25 cellular contexts compared by ENCODE assay signal in the genomic region with DNA sequence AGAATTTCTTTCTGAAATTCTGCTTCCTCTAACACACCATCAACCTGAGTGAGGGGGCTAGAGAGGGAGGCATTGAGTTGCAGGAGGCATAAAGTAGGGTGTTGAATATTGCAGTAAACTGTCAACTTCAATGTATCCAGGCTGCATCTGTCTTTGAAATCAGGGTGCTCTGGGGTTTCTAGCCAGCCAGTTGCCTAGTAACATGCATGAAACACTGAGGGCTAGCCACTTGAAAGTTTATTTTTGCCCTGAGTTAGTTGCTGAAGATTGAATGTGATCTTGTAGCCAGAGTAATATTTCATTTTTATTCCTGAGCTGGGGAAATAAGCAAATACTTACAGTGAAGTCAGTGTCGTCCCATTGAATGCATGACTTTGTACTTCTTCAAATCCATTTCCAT. TPM values are rescaled to one million over a fixed set of nuclear protein-coding genes. Genes with fewer than 3 reads are reported as not detected.
A peak's percentile ranks its signal among the peaks of the same experiment; 100 is the strongest.
DNase-seq lines count a peak whose midpoint lies in the region; ATAC-seq, FAIRE-seq and TF ChIP-seq lines count a peak whose summit lies in the region.
"Had no signal": no experiment of that assay in that cellular context is flagged by ENCODE, and none has a peak within 500 bp of the region (broad histone marks: within the 10 kb centered on the region; RNA-seq: fewer than 3 reads in every experiment).

No MANE protein-coding gene starts in this region.

- H3K4me3 ChIP-seq in right atrium auricular region: no peak overlapping the region
- no peak overlapping the region for H3K4me3 ChIP-seq in K562
- no peak overlapping the region for H3K4me3 ChIP-seq in left lung
- H3K4me3 ChIP-seq in smooth muscle cell: no peak overlapping the region
- no peak overlapping the region for H3K4me3 ChIP-seq in psoas muscle
- H3K4me3 ChIP-seq: BLaER1 treated with 17β-estradiol and CSF1 and Interleukin-3, amounts not matched to agents 10 nM and 100 nM; SK-N-MC had no signal

- TF ChIP-seq EP300 in K562 (IDR thresholded peaks at IDR 0.05; ENCODE audit: low read length): no peak

- 7% methylated on average over 1 of the region's 1 CpG for WGBS in K562 (ENCODE audit: insufficient coverage, low coverage, missing lambda C conversion rate)
- 60% methylated on average over 1 of the region's 1 CpG for WGBS in smooth muscle cell (ENCODE audit: low lambda C conversion rate)
- WGBS in psoas muscle, 3 donors: 20 to 42% (median 27%) methylated on average over 1 of the region's 1 CpG

- H3K9ac ChIP-seq in K562 (ENCODE audit: insufficient read depth in 1 of 2, low read depth in 2 of 2, low read length in 2 of 2) (no peak overlapping the region), smooth muscle cell (ENCODE audit: low read depth) (no peak overlapping the region)
- H3K9ac ChIP-seq: BLaER1 treated with 17β-estradiol and CSF1 and Interleukin-3, amounts not matched to agents 10 nM and 100 nM had no signal

- H2AFZ ChIP-seq in K562 (ENCODE audit: low read depth, low read length) (no peak overlapping the region), smooth muscle cell (ENCODE audit: low read depth) (no peak overlapping the region)

- no peak for TF ChIP-seq CTCF in right atrium auricular region (IDR thresholded peaks at IDR 0.05)
- no peak for TF ChIP-seq CTCF in K562 (IDR thresholded peaks at IDR 0.05 in 2 of 3, conservative IDR thresholded peaks at IDR 0.05 in 1 of 3; ENCODE audit: insufficient read depth in 2 of 3, low read depth in 1 of 3, low read length in 3 of 3)
- TF ChIP-seq CTCF in left lung (IDR thresholded peaks at IDR 0.05): no peak
- no peak for TF ChIP-seq CTCF in smooth muscle cell (IDR thresholded peaks at IDR 0.05; ENCODE audit: borderline replicate concordance, insufficient read depth, poor library complexity, severe bottlenecking)
- no peak for TF ChIP-seq CTCF in psoas muscle (IDR thresholded peaks at IDR 0.05)

- H3K36me3 ChIP-seq in right atrium auricular region (no peaks in the 10 kb centered on the region), K562 (ENCODE audit: control insufficient read depth, insufficient read depth, low read length) (no peaks in the 10 kb centered on the region), left lung (no peaks in the 10 kb centered on the region), smooth muscle cell (ENCODE audit: low read depth) (no peaks in the 10 kb centered on the region), psoas muscle (ENCODE audit: insufficient read depth in 1 of 2, low read depth in 1 of 2) (no peaks in the 10 kb centered on the region)
- H3K36me3 ChIP-seq: BLaER1 treated with 17β-estradiol and CSF1 and Interleukin-3, amounts not matched to agents 10 nM and 100 nM had no signal

- no peak for TF ChIP-seq RAD21 in K562 (CRISPR knock-in tag; conservative IDR thresholded peaks at IDR 0.05 in 1 of 2, IDR thresholded peaks at IDR 0.05 in 1 of 2)

- H3K9me3 ChIP-seq in right atrium auricular region (no peaks in the 10 kb centered on the region), K562 (replicated peaks; ENCODE audit: control insufficient read depth, insufficient read depth, low read depth, low read length) (no peaks in the 10 kb centered on the region), left lung (no peaks in the 10 kb centered on the region), smooth muscle cell (replicated peaks; ENCODE audit: low read depth) (no peaks in the 10 kb centered on the region), psoas muscle (no peaks in the 10 kb centered on the region)
- H3K9me3 ChIP-seq: BLaER1 treated with 17β-estradiol and CSF1 and Interleukin-3, amounts not matched to agents 10 nM and 100 nM had no signal

- H3K4me2 ChIP-seq in K562 (ENCODE audit: insufficient read depth, low read length): peak overlapping the region; percentile 10; the same call in 1 of the 2 replicates
- peak overlapping the region; percentile 74 for H3K4me2 ChIP-seq in smooth muscle cell
- H3K4me2 ChIP-seq: BLaER1 treated with 17β-estradiol and CSF1 and Interleukin-3, amounts not matched to agents 10 nM and 100 nM had no signal

- no peaks in the 10 kb centered on the region for H3K79me2 ChIP-seq in K562 (ENCODE audit: control insufficient read depth, insufficient read depth, low read length)
- no peaks in the 10 kb centered on the region for H3K79me2 ChIP-seq in smooth muscle cell (ENCODE audit: low read depth)

- peak; percentile 81 for ATAC-seq in Right ventricle myocardium superior (ENCODE audit: poor library complexity)
- no peak for ATAC-seq in K562
- peak; percentile 64 for ATAC-seq in left lung
- ATAC-seq in psoas muscle: no peak
- no peak for ATAC-seq in GM18868 (IDR thresholded peaks at IDR 0.05; ENCODE audit: unreplicated experiment)

- POLR2A ChIA-PET in K562 (lab: Yijun Ruan, JAX): no interaction called here

- in situ Hi-C loops in K562 (cut with MboI): no loop called here

- no peaks in the 10 kb centered on the region for H4K20me1 ChIP-seq in K562 (replicated peaks; ENCODE audit: control insufficient read depth, insufficient read depth, low read length)
- H4K20me1 ChIP-seq in smooth muscle cell (ENCODE audit: low read depth): no peaks in the 10 kb centered on the region
- H4K20me1 ChIP-seq: BLaER1 treated with 17β-estradiol and CSF1 and Interleukin-3, amounts not matched to agents 10 nM and 100 nM had no signal

- no TSS peak for BruUV-seq in K562 (replicated peaks; lab: Mats Ljungman, UMichigan)

- H3K4me1 ChIP-seq in right atrium auricular region (peaks cover 0 to 28% of the 10 kb centered on the region in 2 donors), K562 (replicated peaks in 1 of 2; ENCODE audit: control insufficient read depth in 2 of 2, insufficient read depth in 2 of 2, low read length in 2 of 2) (peaks cover 0 to 24% of the 10 kb centered on the region in 2 experiments; a peak in 2 of 5 replicates), left lung (peaks cover 0 to 30% of the 10 kb centered on the region in 2 donors), smooth muscle cell (ENCODE audit: low read depth) (peaks cover 34% of the 10 kb centered on the region), psoas muscle (no peaks in the 10 kb centered on the region)

- H3K27ac ChIP-seq in right atrium auricular region (peak overlapping the region in 1 of 2 donors; percentile 35), K562 (ENCODE audit: extremely low read depth, low read depth, low read length) (no peak overlapping the region), left lung (no peak overlapping the region), smooth muscle cell (ENCODE audit: low read depth) (peak overlapping the region; percentile 49), psoas muscle (no peak overlapping the region)
- H3K27ac ChIP-seq: BLaER1 treated with 17β-estradiol and CSF1 and Interleukin-3, amounts not matched to agents 10 nM and 100 nM; SK-N-MC had no signal

- intact Hi-C loops in Right ventricle myocardium superior (cut with DNase I) (no loop called here), K562 (cut with micrococcal nuclease) (no loop called here), left lung (cut with DNase I) (no loop called here), psoas muscle (cut with DNase I) (no loop called here)

- DNase-seq in Right ventricle myocardium superior: no peak
- no peak for DNase-seq in right atrium auricular region (ENCODE audit: low spot score)
- no peak for DNase-seq in K562 (ENCODE audit: extremely low read depth in 1 of 4, low spot score in 3 of 4)
- no peak for DNase-seq in left lung
- no peak for DNase-seq in smooth muscle cell (lab: John Stamatoyannopoulos, UW; ENCODE audit: unreplicated experiment)
- no peak for DNase-seq in NCI-H1417 treated with DMSO at 0.1 percent for 48 hours (lab: John Stamatoyannopoulos, UW)
- no peak for DNase-seq in psoas muscle
- DNase-seq: CD8-positive, alpha-beta memory T cell; DND-41; NCI-H1436 treated with DMSO at 0.1 percent for 48 hours; NCI-H2029; NCI-H2171 treated with DMSO at 0.1 percent for 48 hours; NCI-H446 treated with DMSO at 0.1 percent for 48 hours; NCI-H69; NK-92 treated with Interleukin-12 subunit alpha and Interleukin-12 subunit beta, amount 100 ng/mL, for 24 hours; SHP77 had no signal

- H3K27me3 ChIP-seq in right atrium auricular region: no peaks in the 10 kb centered on the region
- H3K27me3 ChIP-seq in K562 (ENCODE audit: control insufficient read depth in 2 of 2, insufficient read depth in 2 of 2, low read length in 2 of 2): no peaks in the 10 kb centered on the region
- H3K27me3 ChIP-seq in left lung: no peaks in the 10 kb centered on the region
- H3K27me3 ChIP-seq in smooth muscle cell (ENCODE audit: low read depth): peaks cover 6% of the 10 kb centered on the region
- H3K27me3 ChIP-seq in psoas muscle (ENCODE audit: insufficient read depth in 3 of 3, low read length in 2 of 3): no peaks in the 10 kb centered on the region
- H3K27me3 ChIP-seq: BLaER1 treated with 17β-estradiol and CSF1 and Interleukin-3, amounts not matched to agents 10 nM and 100 nM had no signal

- peaks cover 4% of the 10 kb centered on the region for H3F3A ChIP-seq in smooth muscle cell (ENCODE audit: low read depth)

- H3K9me1 ChIP-seq in K562 (ENCODE audit: control insufficient read depth, insufficient read depth, low read length): no peaks in the 10 kb centered on the region

- CTCF ChIA-PET in K562 (lab: Yijun Ruan, JAX; ENCODE audit: low intra/inter-chr PET ratio): interaction anchor here (0.6 kb wide), 1 partner anchor 83 kb away, joined by 3 read pairs; no protein-coding TSS in a partner anchor

- no peak for TF ChIP-seq POLR2A in K562 (conservative IDR thresholded peaks at IDR 0.05)

- FAIRE-seq in K562 (lab: Jason Lieb, UNC): no peak
- FAIRE-seq: D721Med, H54, RCC 7860 had no signal

RNA-seq across cellular contexts. Expression of gene LHCGR, which starts 41.9 kb away (rescaled TPM):
- total RNA-seq in Right ventricle myocardium superior: not detected
- not detected for total RNA-seq in right atrium auricular region
- not detected in 2 replicates for total RNA-seq in K562 (2011; cell fraction: chromatin; rRNA removed; ENCODE audit: low replicate concordance)
- not detected in 2 replicates for total RNA-seq in K562 (2011; cell fraction: nucleolus; rRNA removed)
- not detected in 2 replicates for total RNA-seq in K562 (2011; cell fraction: nucleoplasm; rRNA removed)
- not detected in 2 replicates for total RNA-seq in K562 (2014; rRNA removed)
- not detected in 2 replicates for total RNA-seq in K562 (2014; rRNA removed; fragmentation: Illumina TruSeq; extraction: Trizol)
- total RNA-seq in K562 (2015; rRNA removed; fragmentation: Illumina TruSeq; extraction: Trizol): not detected in 2 replicates
- not detected in 2 replicates for total RNA-seq in K562 (2021)
- not detected in 2 replicates for polyA plus RNA-seq in K562 (2011; rRNA removed)
- not detected in 2 replicates for polyA plus RNA-seq in K562 (2011; cell fraction: cytosol; rRNA removed)
- polyA plus RNA-seq in K562 (2011; cell fraction: nucleus; rRNA removed): not detected in 2 replicates
- not detected in 2 replicates for polyA plus RNA-seq in K562 (2012)
- polyA plus RNA-seq in K562 (2014; fragmentation: Illumina TruSeq; extraction: Trizol): not detected in 2 replicates
- polyA plus RNA-seq in K562 (2014; fragmentation: Nextera tagmentation; extraction: Ambion mirVana): not detected
- polyA plus RNA-seq in K562 (2014; rRNA removed): not detected in 2 replicates
- not detected in 2 replicates for polyA minus RNA-seq in K562 (2011; rRNA and poly(A)+ RNA removed)
- polyA minus RNA-seq in K562 (2011; cell fraction: cytosol; rRNA and poly(A)+ RNA removed): not detected in 2 replicates
- not detected in 2 replicates for polyA minus RNA-seq in K562 (2011; cell fraction: nucleus; rRNA and poly(A)+ RNA removed)
- total RNA-seq in left lung: under 1 TPM in 1 of 2 donors, not detected in 1; 0.13 TPM
- 0.27 TPM in 1 of 2 replicates, not detected in the other for total RNA-seq in smooth muscle cell
- 0.19 TPM in 1 of 2 replicates, not detected in the other for polyA plus RNA-seq in smooth muscle cell
- total RNA-seq in psoas muscle: not detected
- polyA plus RNA-seq in psoas muscle: under 1 TPM; 0.01 to 0.04 (median 0.03) TPM
- total RNA-seq: A673; CD8-positive, alpha-beta memory T cell; G401; MCF 10A had no signal
- polyA plus RNA-seq: CD8-positive, alpha-beta memory T cell had no signal

Comparison
In these comparisons a context has a peak if more than half of its experiments do, and no peak if none do; other contexts are left out.
1. ATAC-seq: peak in Right ventricle myocardium superior (single experiment) and left lung (single experiment); none in K562 (single experiment), psoas muscle (0 of 4) and GM18868 (single experiment).